1 cellular context compared by ENCODE assay signal in the genomic region with DNA sequence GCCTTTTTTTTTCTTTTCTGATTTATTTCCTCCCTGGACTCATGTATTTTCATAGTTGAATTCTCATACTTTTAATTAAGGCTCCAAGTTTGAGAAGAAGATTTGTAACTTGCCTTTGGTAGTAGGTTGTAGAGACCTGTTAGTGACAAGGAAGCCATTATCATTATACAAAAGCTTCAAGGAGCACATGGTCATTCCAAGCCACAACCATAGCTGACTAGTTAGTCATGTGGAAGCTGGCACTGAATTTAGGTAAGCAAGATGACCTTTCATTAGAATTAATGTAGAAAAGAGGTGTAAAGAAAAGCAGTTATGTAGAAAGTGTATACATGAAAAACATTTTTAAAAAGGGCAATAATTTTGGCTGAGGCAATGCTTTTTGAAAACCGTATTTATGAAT.
TF ChIP-seq lines count a peak whose summit lies in the region.

No MANE protein-coding gene starts in this region.

TF ChIP-seq in WTC11, 78 proteins besides CTCF, POLR2A, EP300 and RAD21:
- TF ChIP-seq, protein P1, sequence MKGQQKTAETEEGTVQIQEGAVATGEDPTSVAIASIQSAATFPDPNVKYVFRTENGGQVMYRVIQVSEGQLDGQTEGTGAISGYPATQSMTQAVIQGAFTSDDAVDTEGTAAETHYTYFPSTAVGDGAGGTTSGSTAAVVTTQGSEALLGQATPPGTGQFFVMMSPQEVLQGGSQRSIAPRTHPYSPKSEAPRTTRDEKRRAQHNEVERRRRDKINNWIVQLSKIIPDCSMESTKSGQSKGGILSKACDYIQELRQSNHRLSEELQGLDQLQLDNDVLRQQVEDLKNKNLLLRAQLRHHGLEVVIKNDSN (CRISPR knock-in tag; IDR thresholded peaks at IDR 0.05) = no peak
- TF ChIP-seq FOXP1 (CRISPR knock-in tag; IDR thresholded peaks at IDR 0.05; ENCODE audit: borderline replicate concordance) = no peak
- TF ChIP-seq PRDM15 (CRISPR knock-in tag; IDR thresholded peaks at IDR 0.05) = no peak
- no peak for TF ChIP-seq SMAD3 (CRISPR knock-in tag; IDR thresholded peaks at IDR 0.05; ENCODE audit: borderline replicate concordance)
- no peak for TF ChIP-seq JUN (CRISPR knock-in tag; IDR thresholded peaks at IDR 0.05)
- TF ChIP-seq EMX1 (CRISPR knock-in tag; IDR thresholded peaks at IDR 0.05) = no peak
- no peak for TF ChIP-seq MYBL2 (CRISPR knock-in tag; IDR thresholded peaks at IDR 0.05)
TF ChIP-seq in WTC11: peak in this region for 0.
